Comparison of ENCODE assay signal across 13 cellular contexts in genomic region chr14:80974338-80975078, GRCh38. TPM values are rescaled to one million over a fixed set of nuclear protein-coding genes. Genes with fewer than 3 reads are reported as not detected.
DNase-seq lines count a peak whose midpoint lies in the region; ATAC-seq, FAIRE-seq and TF ChIP-seq lines count a peak whose summit lies in the region.
"Had no signal": no experiment of that assay in that cellular context is flagged by ENCODE, and none has a peak within 500 bp of the region (broad histone marks: within the 10 kb centered on the region; RNA-seq: fewer than 3 reads in every experiment).

No MANE protein-coding gene starts in this region.

- H3K4me1 ChIP-seq in BLaER1 treated with 17β-estradiol and CSF1 and Interleukin-3, amounts not matched to agents 10 nM and 100 nM, result peaks cover 0 to 52% (median 39%) of the 10 kb centered on the region in 10 experiments; a peak in 16 of 20 replicates
- H3K4me1 ChIP-seq in rectal smooth muscle tissue (ENCODE audit: control insufficient read depth, insufficient read depth, low read length) (peaks cover 20% of the 10 kb centered on the region), small intestine (ENCODE audit: control insufficient read depth in 2 of 2, insufficient read depth in 1 of 2, low read depth in 1 of 2, low read length in 1 of 2) (no peaks in the 10 kb centered on the region)

- no peak overlapping the region for H3K4me3 Mint-ChIP-seq in central memory CD8-positive, alpha-beta T cell
- H3K4me3 Mint-ChIP-seq: CD4-positive, alpha-beta T cell; H9 had no signal

- peak overlapping the region in 4 of 11 experiments; percentile 21 to 50 (median 32); a peak in 5 of 22 replicates for H3K9ac ChIP-seq in BLaER1 treated with 17β-estradiol and CSF1 and Interleukin-3, amounts not matched to agents 10 nM and 100 nM
- no peak overlapping the region for H3K9ac ChIP-seq in rectal smooth muscle tissue (ENCODE audit: low read length)

- H3K36me3 Mint-ChIP-seq in central memory CD8-positive, alpha-beta T cell (ENCODE audit: insufficient read depth), result no peaks in the 10 kb centered on the region

- no peak for FAIRE-seq in small intestine (lab: Jason Lieb, UNC)

- peak overlapping the region; percentile 54 for H3K27ac Mint-ChIP-seq in central memory CD8-positive, alpha-beta T cell (ENCODE audit: low read depth)
- H3K27ac Mint-ChIP-seq: CD4-positive, alpha-beta T cell; H9 had no signal

- H3K4me1 Mint-ChIP-seq in central memory CD8-positive, alpha-beta T cell, result peaks cover 18% of the 10 kb centered on the region
- H3K4me1 Mint-ChIP-seq: H9 had no signal

- H3K27ac ChIP-seq in BLaER1 treated with 17β-estradiol and CSF1 and Interleukin-3, amounts not matched to agents 10 nM and 100 nM, result peak overlapping the region in 6 of 11 experiments; percentile 38 to 73 (median 58); a peak in 11 of 22 replicates
- H3K27ac ChIP-seq in rectal smooth muscle tissue (ENCODE audit: low read depth, low read length) (peak overlapping the region; percentile 45), small intestine (ENCODE audit: low read depth in 1 of 2, low read length in 1 of 2) (no peak overlapping the region), coronary artery (no peak overlapping the region)
- H3K27ac ChIP-seq: ascending aorta had no signal

- peak overlapping the region in 10 of 11 experiments; percentile 3 to 65 (median 45); a peak in 18 of 22 replicates for H3K4me2 ChIP-seq in BLaER1 treated with 17β-estradiol and CSF1 and Interleukin-3, amounts not matched to agents 10 nM and 100 nM

- DNase-seq in NCI-H1092 treated with DMSO at 0.1 percent for 48 hours (lab: John Stamatoyannopoulos, UW), result peak; percentile 82
- no peak for DNase-seq in central memory CD8-positive, alpha-beta T cell (ENCODE audit: low spot score in 2 of 2)
- DNase-seq in small intestine, result no peak
- no peak for DNase-seq in coronary artery (ENCODE audit: low spot score)
- no peak for DNase-seq in mesenteric fat pad (ENCODE audit: low spot score)
- no peak for DNase-seq in activated CD4-positive, alpha-beta T cell treated with anti-CD3 and anti-CD28 coated beads for 48 hours
- DNase-seq: activated T-cell treated with anti-CD3 and anti-CD28 coated beads for 4 hours; CD4-positive, alpha-beta T cell; H9; SIG-M5 had no signal

- H3K4me3 ChIP-seq in BLaER1 treated with 17β-estradiol and CSF1 and Interleukin-3, amounts not matched to agents 10 nM and 100 nM, result no peak overlapping the region
- H3K4me3 ChIP-seq in rectal smooth muscle tissue (ENCODE audit: low read length) (no peak overlapping the region), small intestine (ENCODE audit: low read depth in 1 of 2, low read length in 2 of 2) (no peak overlapping the region), coronary artery (no peak overlapping the region)
- H3K4me3 ChIP-seq: ascending aorta had no signal

- H3K27me3 Mint-ChIP-seq in central memory CD8-positive, alpha-beta T cell, result no peaks in the 10 kb centered on the region
- H3K27me3 Mint-ChIP-seq: CD4-positive, alpha-beta T cell had no signal

- WGBS in small intestine, 3 donors, result 71 to 91% (median 86%) methylated on average over 2 of the region's 2 CpGs

- no peaks in the 10 kb centered on the region for H3K9me3 Mint-ChIP-seq in central memory CD8-positive, alpha-beta T cell
- H3K9me3 Mint-ChIP-seq: CD4-positive, alpha-beta T cell; H9 had no signal

- no peak for ATAC-seq in central memory CD8-positive, alpha-beta T cell (replicated peaks; ENCODE audit: extremely low read depth, poor library complexity, severe bottlenecking)

- no peak for TF ChIP-seq CTCF in coronary artery (IDR thresholded peaks at IDR 0.05)

- no peaks in the 10 kb centered on the region for H3K36me3 ChIP-seq in BLaER1 treated with 17β-estradiol and CSF1 and Interleukin-3, amounts not matched to agents 10 nM and 100 nM
- H3K36me3 ChIP-seq in rectal smooth muscle tissue (ENCODE audit: control insufficient read depth, insufficient read depth, low read length) (no peaks in the 10 kb centered on the region), small intestine (ENCODE audit: control insufficient read depth in 2 of 2, insufficient read depth in 2 of 2, low read length in 2 of 2) (no peaks in the 10 kb centered on the region)
- H3K36me3 ChIP-seq: ascending aorta had no signal

- no peaks in the 10 kb centered on the region; a peak in 1 of 22 replicates for H4K20me1 ChIP-seq in BLaER1 treated with 17β-estradiol and CSF1 and Interleukin-3, amounts not matched to agents 10 nM and 100 nM

- H3K9me3 ChIP-seq in BLaER1 treated with 17β-estradiol and CSF1 and Interleukin-3, amounts not matched to agents 10 nM and 100 nM (replicated peaks in 1 of 11), result peaks cover 0 to 17% (median 8%) of the 10 kb centered on the region in 11 experiments; a peak in 9 of 22 replicates
- H3K9me3 ChIP-seq in small intestine (ENCODE audit: control insufficient read depth, low read depth), result no peaks in the 10 kb centered on the region
- H3K9me3 ChIP-seq: ascending aorta had no signal

- no peaks in the 10 kb centered on the region for H3K27me3 ChIP-seq in BLaER1 treated with 17β-estradiol and CSF1 and Interleukin-3, amounts not matched to agents 10 nM and 100 nM
- H3K27me3 ChIP-seq in rectal smooth muscle tissue (ENCODE audit: control insufficient read depth, insufficient read depth, low read length) (no peaks in the 10 kb centered on the region), small intestine (ENCODE audit: control insufficient read depth in 2 of 2, insufficient read depth in 2 of 2, low read length in 2 of 2) (no peaks in the 10 kb centered on the region)
- H3K27me3 ChIP-seq: ascending aorta had no signal

RNA-seq across cellular contexts. Expression of gene TSHR, which starts 19.1 kb away (rescaled TPM):
- polyA plus RNA-seq in small intestine, result under 1 TPM in 2 of 3 donors, not detected in 1; 0.01 to 0.81 TPM
- 0.39 TPM for total RNA-seq in mesenteric fat pad
- total RNA-seq: ascending aorta; CD4-positive, alpha-beta T cell; H9 had no signal

RNA-seq across cellular contexts. Expression of gene CEP128, which starts 33.0 kb away (rescaled TPM):
- polyA plus RNA-seq in small intestine, result 1 to 10 TPM in 1 of 3 donors, under 1 TPM in 2; 0.22 to 1.4 (median 0.81) TPM
- total RNA-seq in mesenteric fat pad, result 15.6 TPM

Comparison
In these comparisons a context has a peak if more than half of its experiments do, and no peak if none do; other contexts are left out.
1. H3K27ac ChIP-seq: peak in BLaER1 treated with 17β-estradiol and CSF1 and Interleukin-3, amounts not matched to agents 10 nM and 100 nM (6 of 11) and rectal smooth muscle tissue (single experiment); none in small intestine (0 of 2) and coronary artery (0 of 2).